ENCODE assay signal across 1 cellular context in the genomic region with DNA sequence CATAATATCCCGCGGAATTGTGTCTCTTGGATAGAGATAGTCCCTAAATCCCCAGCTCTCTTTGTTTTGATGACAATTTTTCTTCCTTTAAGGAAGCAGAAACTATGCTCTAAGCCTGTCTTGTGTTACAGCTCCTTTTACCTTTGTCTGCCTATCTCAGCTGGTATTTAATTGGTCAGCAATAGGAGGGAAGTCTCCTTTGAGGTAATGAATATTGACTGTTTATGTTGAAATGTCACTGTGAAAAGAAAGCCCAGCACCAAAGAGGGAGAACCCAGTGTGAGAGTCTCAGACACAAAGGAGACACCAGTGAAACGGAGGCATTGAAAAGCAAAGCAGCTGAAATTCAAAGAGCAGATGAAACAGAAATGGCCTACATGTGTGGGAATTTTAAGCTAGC.
TF ChIP-seq lines count a peak whose summit lies in the region.

No MANE protein-coding gene starts in this region.

TF ChIP-seq in H1, 55 proteins besides CTCF, POLR2A, EP300 and RAD21:
- TF ChIP-seq SIN3A (conservative IDR thresholded peaks at IDR 0.05 in 1 of 2, IDR thresholded peaks at IDR 0.05 in 1 of 2; ENCODE audit: low read depth in 1 of 2, low read length in 2 of 2) = no peak
- no peak for TF ChIP-seq KDM1A (IDR thresholded peaks at IDR 0.05; ENCODE audit: borderline replicate concordance, low read length)
- no peak for TF ChIP-seq RXRA (IDR thresholded peaks at IDR 0.05; ENCODE audit: insufficient read depth, low read depth, low read length)
- no peak for TF ChIP-seq SIX5 (IDR thresholded peaks at IDR 0.05; ENCODE audit: low read depth, low read length)
- TF ChIP-seq TAF1 (IDR thresholded peaks at IDR 0.05; ENCODE audit: low read depth, low read length) = no peak
- TF ChIP-seq SUZ12 (IDR thresholded peaks at IDR 0.05; ENCODE audit: low read length) = no peak
- no peak for TF ChIP-seq SIRT6 (IDR thresholded peaks at IDR 0.05; ENCODE audit: low read length)
- no peak for TF ChIP-seq TAF7 (optimal IDR thresholded peaks at IDR 0.05; ENCODE audit: borderline replicate concordance, low read depth, low read length)
- no peak for TF ChIP-seq KDM5A (IDR thresholded peaks at IDR 0.05; ENCODE audit: low read length)
- TF ChIP-seq CHD1 (IDR thresholded peaks at IDR 0.05; ENCODE audit: low read depth, low read length) = no peak
- no peak for TF ChIP-seq TEAD4 (IDR thresholded peaks at IDR 0.05; ENCODE audit: low read depth, low read length)
- no peak for TF ChIP-seq NRF1 (IDR thresholded peaks at IDR 0.05; ENCODE audit: low read depth, low read length)
- TF ChIP-seq TCF12 (IDR thresholded peaks at IDR 0.05; ENCODE audit: low read depth, low read length) = no peak
- TF ChIP-seq, protein P1, sequence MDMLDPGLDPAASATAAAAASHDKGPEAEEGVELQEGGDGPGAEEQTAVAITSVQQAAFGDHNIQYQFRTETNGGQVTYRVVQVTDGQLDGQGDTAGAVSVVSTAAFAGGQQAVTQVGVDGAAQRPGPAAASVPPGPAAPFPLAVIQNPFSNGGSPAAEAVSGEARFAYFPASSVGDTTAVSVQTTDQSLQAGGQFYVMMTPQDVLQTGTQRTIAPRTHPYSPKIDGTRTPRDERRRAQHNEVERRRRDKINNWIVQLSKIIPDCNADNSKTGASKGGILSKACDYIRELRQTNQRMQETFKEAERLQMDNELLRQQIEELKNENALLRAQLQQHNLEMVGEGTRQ (IDR thresholded peaks at IDR 0.05; ENCODE audit: low read length) = no peak
